8 cellular contexts compared by ENCODE assay signal in genomic region chr13:99085139-99085845, GRCh38.
DNase-seq lines count a peak whose midpoint lies in the region; ATAC-seq lines count a peak whose summit lies in the region.

No MANE protein-coding gene starts in this region.

- H3K36me3 Mint-ChIP-seq in activated T-helper 1 cell treated with anti-CD3 and anti-CD28 coated beads, Interleukin-12 subunit alpha, Interleukin-12 subunit beta, Interleukin-2, Interleukin-4 antibody, amounts not matched to agents 30 ng/mL and 10 ng/mL and 1 ng/mL, durations not matched to agents 14 hours and 24 hours and 36 hours (ENCODE audit: low read depth) = no peaks in the 10 kb centered on the region

- H3K4me1 ChIP-seq in HUES6 (ENCODE audit: control insufficient read depth, insufficient read depth, low read length) = peaks cover 12% of the 10 kb centered on the region; the same call in 1 of the 2 replicates

- peaks cover 39% of the 10 kb centered on the region for H3K4me1 Mint-ChIP-seq in activated T-helper 1 cell treated with anti-CD3 and anti-CD28 coated beads, Interleukin-12 subunit alpha, Interleukin-12 subunit beta, Interleukin-2, Interleukin-4 antibody, amounts not matched to agents 30 ng/mL and 10 ng/mL and 1 ng/mL, durations not matched to agents 14 hours and 24 hours and 36 hours (ENCODE audit: low read depth)

- peaks cover 38% of the 10 kb centered on the region for H3K27me3 ChIP-seq in HUES6 (ENCODE audit: control insufficient read depth, insufficient read depth, low read length)

- H3K9ac ChIP-seq in HUES6 (ENCODE audit: low read length) = peak overlapping the region; percentile 37

- intact Hi-C loops in activated T-helper 1 cell treated with anti-CD3 and anti-CD28 coated beads, Interleukin-12 subunit alpha, Interleukin-12 subunit beta, Interleukin-2, Interleukin-4 antibody, amounts not matched to agents 30 ng/mL and 10 ng/mL and 1 ng/mL, durations not matched to agents 14 hours and 24 hours and 36 hours (cut with micrococcal nuclease) = loop anchor here (2.0 to 10.0 kb wide), 12 partner anchors 14 to 1653 kb away; partner anchors contain the start of genes CLYBL, GPR183, RAP2A and TMTC4

- DNase-seq in activated T-helper 1 cell treated with anti-CD3 and anti-CD28 coated beads, Interleukin-12 subunit alpha, Interleukin-12 subunit beta, Interleukin-2, Interleukin-4 antibody, amounts not matched to agents 30 ng/mL and 10 ng/mL and 1 ng/mL, durations not matched to agents 14 hours and 24 hours and 36 hours (ENCODE audit: low spot score) = no peak
- DNase-seq in germinal center (ENCODE audit: low spot score) = peak; percentile 28
- DNase-seq in skeletal muscle cell (ENCODE audit: low read depth) = no peak
- DNase-seq in activated gamma-delta T cell treated with Interleukin-2 at 50 U/mL for 16 hours = no peak
- no peak for DNase-seq in ureter (ENCODE audit: low spot score)
- no peak for DNase-seq in NOMO-1 (lab: John Stamatoyannopoulos, UW; ENCODE audit: unreplicated experiment in 2 of 2)

- no peaks in the 10 kb centered on the region for H3K9me3 ChIP-seq in HUES6 (ENCODE audit: control insufficient read depth, insufficient read depth, low read depth, low read length)

- no peak for ATAC-seq in HG03354 (IDR thresholded peaks at IDR 0.05; ENCODE audit: poor library complexity, severe bottlenecking, unreplicated experiment)

- no peak overlapping the region for H3K27ac ChIP-seq in HUES6 (ENCODE audit: low read depth, low read length)

- H3K36me3 ChIP-seq in HUES6 (ENCODE audit: control insufficient read depth, insufficient read depth, low read length) = no peaks in the 10 kb centered on the region

- H3K27me3 Mint-ChIP-seq in activated T-helper 1 cell treated with anti-CD3 and anti-CD28 coated beads, Interleukin-12 subunit alpha, Interleukin-12 subunit beta, Interleukin-2, Interleukin-4 antibody, amounts not matched to agents 30 ng/mL and 10 ng/mL and 1 ng/mL, durations not matched to agents 14 hours and 24 hours and 36 hours (ENCODE audit: insufficient read depth) = peaks cover 2% of the 10 kb centered on the region

- H3K4me3 ChIP-seq in HUES6 (ENCODE audit: low read depth, low read length) (peak overlapping the region; percentile 74), skeletal muscle cell (ENCODE audit: low read depth, low read length) (peak overlapping the region; percentile 77)

- peak overlapping the region; percentile 44 for H3K27ac Mint-ChIP-seq in activated T-helper 1 cell treated with anti-CD3 and anti-CD28 coated beads, Interleukin-12 subunit alpha, Interleukin-12 subunit beta, Interleukin-2, Interleukin-4 antibody, amounts not matched to agents 30 ng/mL and 10 ng/mL and 1 ng/mL, durations not matched to agents 14 hours and 24 hours and 36 hours

- H3K4me3 Mint-ChIP-seq in activated T-helper 1 cell treated with anti-CD3 and anti-CD28 coated beads, Interleukin-12 subunit alpha, Interleukin-12 subunit beta, Interleukin-2, Interleukin-4 antibody, amounts not matched to agents 30 ng/mL and 10 ng/mL and 1 ng/mL, durations not matched to agents 14 hours and 24 hours and 36 hours = peak overlapping the region; percentile 81

- H3K9me3 Mint-ChIP-seq in activated T-helper 1 cell treated with anti-CD3 and anti-CD28 coated beads, Interleukin-12 subunit alpha, Interleukin-12 subunit beta, Interleukin-2, Interleukin-4 antibody, amounts not matched to agents 30 ng/mL and 10 ng/mL and 1 ng/mL, durations not matched to agents 14 hours and 24 hours and 36 hours = no peaks in the 10 kb centered on the region
